ENCODE assay signal across 18 cellular contexts in the genomic region with DNA sequence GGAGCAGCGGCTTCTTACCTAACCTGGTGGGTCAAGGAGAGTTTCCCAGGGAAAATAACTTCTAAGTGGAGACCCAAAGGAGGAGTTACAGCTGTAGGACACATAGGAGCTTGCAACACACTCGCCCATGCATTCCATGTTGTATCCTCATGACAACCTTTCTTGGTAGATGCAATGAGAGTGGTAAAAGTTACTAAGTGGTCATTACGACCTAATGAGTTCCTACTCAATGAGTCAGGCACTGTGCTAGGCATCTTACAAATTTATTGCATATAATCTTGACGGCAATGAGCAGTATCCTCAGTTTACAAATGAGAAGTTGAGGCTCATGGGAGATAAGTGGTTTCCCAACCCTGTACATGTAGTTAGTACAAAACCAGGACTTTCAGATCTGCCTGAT.
DNase-seq lines count a peak whose midpoint lies in the region; ATAC-seq and TF ChIP-seq lines count a peak whose summit lies in the region.
"Had no signal": no experiment of that assay in that cellular context is flagged by ENCODE, and none has a peak within 500 bp of the region (broad histone marks: within the 10 kb centered on the region; RNA-seq: fewer than 3 reads in every experiment).

No MANE protein-coding gene starts in this region.

- no peaks in the 10 kb centered on the region for H3K27me3 ChIP-seq in gastrocnemius medialis
- H3K27me3 ChIP-seq in CD8-positive, alpha-beta memory T cell (ENCODE audit: insufficient read depth, low read length, poor library complexity, severe bottlenecking), result no peaks in the 10 kb centered on the region

- H3K4me3 Mint-ChIP-seq in IgD-negative memory B cell, result peak overlapping the region in 1 of 4 donors; percentile 9
- no peak overlapping the region for H3K4me3 Mint-ChIP-seq in CD8-positive, alpha-beta memory T cell
- H3K4me3 Mint-ChIP-seq: B cell; CD4-positive, alpha-beta T cell; GM23338 had no signal

- H3K36me3 ChIP-seq in gastrocnemius medialis, result no peaks in the 10 kb centered on the region
- no peaks in the 10 kb centered on the region for H3K36me3 ChIP-seq in CD8-positive, alpha-beta memory T cell (ENCODE audit: insufficient read depth, low read length)
- H3K36me3 ChIP-seq in mucosa of descending colon (ENCODE audit: low read depth), result no peaks in the 10 kb centered on the region

- CTCF ChIA-PET in CD8-positive, alpha-beta memory T cell (lab: Charles Lee), result no interaction called here

- intact Hi-C loops in gastrocnemius medialis (cut with DNase I; ENCODE audit: low total_unique reads), result loop anchor here (5.0 kb wide), 2 partner anchors 263 to 793 kb away; no protein-coding TSS in a partner anchor
- intact Hi-C loops in mucosa of descending colon (cut with DNase I, micrococcal nuclease), result loop anchor here in 1 of 2 donors (10.0 kb wide), 1 partner anchor 910 kb away; the partner anchor contains the start of gene JUN

- in situ Hi-C loops in gastrocnemius medialis (cut with MboI; ENCODE audit: low sequenced_read_pairs in 4 of 4), result loop anchor here (10.0 to 25.0 kb wide), 5 partner anchors 183 to 910 kb away; partner anchors contain the start of genes FGGY (in 2 of the 4) and JUN (in 2 of the 4)

- TF ChIP-seq POLR2A in gastrocnemius medialis (IDR thresholded peaks at IDR 0.05), result no peak

- H3K4me1 ChIP-seq in gastrocnemius medialis, result peaks cover 55 to 62% of the 10 kb centered on the region in 2 donors
- peaks cover 6% of the 10 kb centered on the region for H3K4me1 ChIP-seq in CD8-positive, alpha-beta memory T cell (ENCODE audit: insufficient read depth, low read length)
- peaks cover 5% of the 10 kb centered on the region for H3K4me1 ChIP-seq in mucosa of descending colon (ENCODE audit: low read depth)

- peak overlapping the region in 2 of 3 donors; percentile 6 to 68 for H3K27ac Mint-ChIP-seq in IgD-negative memory B cell
- no peak overlapping the region for H3K27ac Mint-ChIP-seq in CD8-positive, alpha-beta memory T cell
- H3K27ac Mint-ChIP-seq: B cell; CD4-positive, alpha-beta T cell; GM23338 had no signal

- peak overlapping the region; percentile 71 to 77 (median 74) for H3K27ac ChIP-seq in gastrocnemius medialis
- no peak overlapping the region for H3K27ac ChIP-seq in CD8-positive, alpha-beta memory T cell (ENCODE audit: low read depth, low read length)

- no peaks in the 10 kb centered on the region for H3K9me3 ChIP-seq in gastrocnemius medialis
- H3K9me3 ChIP-seq in CD8-positive, alpha-beta memory T cell (ENCODE audit: low read length), result no peaks in the 10 kb centered on the region
- no peaks in the 10 kb centered on the region for H3K9me3 ChIP-seq in mucosa of descending colon

- DNase-seq in EL (peak; percentile 27), fibroblast of mammary gland (ENCODE audit: low read depth) (peak; percentile 45), gastrocnemius medialis (no peak), AML-193 (lab: John Stamatoyannopoulos, UW) (no peak), mucosa of descending colon (no peak)
- no peak for DNase-seq in CD8-positive, alpha-beta memory T cell
- DNase-seq: CD4-positive, alpha-beta T cell; DMS79; GDM1; NCI-H1436; NCI-H2029; NCI-H2171; NCI-H446 treated with DMSO at 0.1 percent for 48 hours; NK-92 treated with Interleukin-12 subunit alpha and Interleukin-12 subunit beta, amount 100 ng/mL, for 24 hours; SHP77 treated with DMSO at 0.1 percent for 48 hours had no signal

- POLR2A ChIA-PET in CD8-positive, alpha-beta memory T cell (lab: Charles Lee), result no interaction called here

- peaks cover 2% of the 10 kb centered on the region for H3K36me3 Mint-ChIP-seq in IgD-negative memory B cell
- H3K36me3 Mint-ChIP-seq in CD8-positive, alpha-beta memory T cell, result peaks cover 0 to 5% (median 0%) of the 10 kb centered on the region in 3 donors

- no peaks in the 10 kb centered on the region for H3K9me3 Mint-ChIP-seq in IgD-negative memory B cell
- no peaks in the 10 kb centered on the region for H3K9me3 Mint-ChIP-seq in CD8-positive, alpha-beta memory T cell
- H3K9me3 Mint-ChIP-seq: CD4-positive, alpha-beta T cell had no signal

- no peaks in the 10 kb centered on the region for H3K27me3 Mint-ChIP-seq in IgD-negative memory B cell
- no peaks in the 10 kb centered on the region for H3K27me3 Mint-ChIP-seq in CD8-positive, alpha-beta memory T cell
- H3K27me3 Mint-ChIP-seq: B cell; CD4-positive, alpha-beta T cell had no signal

- H3K4me1 Mint-ChIP-seq in IgD-negative memory B cell, result peaks cover 18 to 39% (median 19%) of the 10 kb centered on the region in 3 donors
- peaks cover 17 to 28% (median 22%) of the 10 kb centered on the region in 3 donors for H3K4me1 Mint-ChIP-seq in CD8-positive, alpha-beta memory T cell

- H3K4me3 ChIP-seq in fibroblast of mammary gland (ENCODE audit: control insufficient read depth, low read depth, low read length), result no peak overlapping the region
- H3K4me3 ChIP-seq in gastrocnemius medialis, result no peak overlapping the region
- H3K4me3 ChIP-seq in CD8-positive, alpha-beta memory T cell (ENCODE audit: low read length), result no peak overlapping the region
- no peak overlapping the region for H3K4me3 ChIP-seq in mucosa of descending colon
- H3K4me3 ChIP-seq: GM23338 had no signal

- TF ChIP-seq CTCF in fibroblast of mammary gland (conservative IDR thresholded peaks at IDR 0.05; ENCODE audit: control insufficient read depth, insufficient read depth, low read depth, low read length) (no peak), gastrocnemius medialis (IDR thresholded peaks at IDR 0.05 in 4 of 5, conservative IDR thresholded peaks at IDR 0.05 in 1 of 5) (no peak), mucosa of descending colon (IDR thresholded peaks at IDR 0.05) (no peak)

- ATAC-seq in gastrocnemius medialis (no peak), mucosa of descending colon (no peak)
- ATAC-seq: GM23338 had no signal

Comparison
In these comparisons a context has a peak if more than half of its experiments do, and no peak if none do; other contexts are left out.
1. DNase-seq: peak in EL (single experiment) and fibroblast of mammary gland (single experiment); none in gastrocnemius medialis (0 of 2), CD8-positive, alpha-beta memory T cell (0 of 5), AML-193 (0 of 2) and mucosa of descending colon (0 of 3).
2. H3K27ac Mint-ChIP-seq: peak in IgD-negative memory B cell (2 of 3); none in CD8-positive, alpha-beta memory T cell (0 of 8).